ENCODE assay signal across 8 cellular contexts in genomic region chr10:99685232-99686041, GRCh38. TPM values are rescaled to one million over a fixed set of nuclear protein-coding genes. Genes with fewer than 3 reads are reported as not detected.
DNase-seq lines count a peak whose midpoint lies in the region; ATAC-seq and TF ChIP-seq lines count a peak whose summit lies in the region.

No MANE protein-coding gene starts in this region.

- no peak overlapping the region for H2BK120ac ChIP-seq in H9 (ENCODE audit: low read depth, low read length, poor library complexity, severe bottlenecking)

- peaks cover 0 to 23% (median 4%) of the 10 kb centered on the region in 5 donors for H3K36me3 Mint-ChIP-seq in naive thymus-derived CD4-positive, alpha-beta T cell
- peaks cover 0 to 1% (median 0%) of the 10 kb centered on the region in 3 experiments; a peak in 2 of 7 replicates for H3K36me3 Mint-ChIP-seq in H9 (ENCODE audit: insufficient read depth in 1 of 3, low read depth in 3 of 3)

- no peak overlapping the region for H3K23ac ChIP-seq in H9 (ENCODE audit: insufficient read length, low read depth, low read length)

- no peak for TF ChIP-seq CTCF in H9 (conservative IDR thresholded peaks at IDR 0.05)

- H3T11ph ChIP-seq in H9 (ENCODE audit: low read length): no peak overlapping the region

- no peak overlapping the region for H2BK20ac ChIP-seq in H9 (ENCODE audit: low read depth, low read length, poor library complexity, severe bottlenecking)

- H3K4me3 ChIP-seq in naive thymus-derived CD4-positive, alpha-beta T cell (ENCODE audit: low read length): no peak overlapping the region

- no peaks in the 10 kb centered on the region for H3K23me2 ChIP-seq in H9 (ENCODE audit: insufficient read length, low read depth, low read length, poor library complexity, severe bottlenecking)

- H3K4me2 ChIP-seq in H9 (ENCODE audit: insufficient read depth, insufficient read length, low read length): no peak overlapping the region

- no peak overlapping the region for H2AK5ac ChIP-seq in H9 (ENCODE audit: insufficient read length, low read length)

- H3K27ac Mint-ChIP-seq in naive thymus-derived CD4-positive, alpha-beta T cell: peak overlapping the region in 1 of 9 donors; percentile 23
- no peak overlapping the region for H3K27ac Mint-ChIP-seq in H9

- no peak overlapping the region for H2AFZ ChIP-seq in H9 (ENCODE audit: low read length)

- no peak overlapping the region for H4K5ac ChIP-seq in H9 (ENCODE audit: insufficient read length, low read depth, low read length)

- H2BK12ac ChIP-seq in H9 (ENCODE audit: insufficient read length, low read depth, low read length): no peak overlapping the region

- no peak overlapping the region for H3K18ac ChIP-seq in H9 (ENCODE audit: insufficient read length, low read depth, low read length)

- ATAC-seq in GM18907 (IDR thresholded peaks at IDR 0.05; ENCODE audit: unreplicated experiment) (peak; percentile 94), HG02943 (IDR thresholded peaks at IDR 0.05; ENCODE audit: low read depth, unreplicated experiment) (peak; percentile 85), GM18520 (IDR thresholded peaks at IDR 0.05; ENCODE audit: unreplicated experiment) (no peak), HG02970 (IDR thresholded peaks at IDR 0.05; ENCODE audit: low FRiP score, unreplicated experiment) (no peak), GM21526 (IDR thresholded peaks at IDR 0.05; ENCODE audit: low FRiP score, unreplicated experiment) (no peak)
- ATAC-seq in naive thymus-derived CD4-positive, alpha-beta T cell: peak; percentile 75

- POLR2A ChIA-PET in naive thymus-derived CD4-positive, alpha-beta T cell (lab: Charles Lee): no interaction called here

- no peaks in the 10 kb centered on the region for H3K79me2 ChIP-seq in H9 (ENCODE audit: insufficient read depth, low read length)

- no peaks in the 10 kb centered on the region for H4K20me1 ChIP-seq in H9 (ENCODE audit: control insufficient read depth, insufficient read depth, insufficient read length)

- peaks cover 0 to 5% (median 0%) of the 10 kb centered on the region in 3 experiments for H3K36me3 ChIP-seq in naive thymus-derived CD4-positive, alpha-beta T cell (ENCODE audit: control insufficient read depth in 2 of 3, insufficient read depth in 3 of 3, low read length in 3 of 3)

- no peak overlapping the region for H3K56ac ChIP-seq in H9 (ENCODE audit: insufficient read length, low read depth, low read length)

- no peak overlapping the region for H3K4ac ChIP-seq in H9 (ENCODE audit: low read depth, low read length)

- CTCF ChIA-PET in naive thymus-derived CD4-positive, alpha-beta T cell (lab: Charles Lee): no interaction called here

- no peak overlapping the region for H2BK15ac ChIP-seq in H9 (ENCODE audit: low read depth, low read length)

- H3K4me1 Mint-ChIP-seq in naive thymus-derived CD4-positive, alpha-beta T cell: peaks cover 0 to 6% (median 0%) of the 10 kb centered on the region in 7 donors
- no peaks in the 10 kb centered on the region for H3K4me1 Mint-ChIP-seq in H9

- no peak overlapping the region for H3K14ac ChIP-seq in H9 (ENCODE audit: insufficient read depth, low read length)

- no peak overlapping the region for H4K8ac ChIP-seq in H9 (replicated peaks; ENCODE audit: insufficient read length, low read depth, low read length)

- no peaks in the 10 kb centered on the region for H3K4me1 ChIP-seq in naive thymus-derived CD4-positive, alpha-beta T cell (ENCODE audit: control insufficient read depth in 2 of 2, insufficient read depth in 2 of 2, low read length in 2 of 2)
- H3K4me1 ChIP-seq in H9 (ENCODE audit: insufficient read depth, low read length): no peaks in the 10 kb centered on the region

- H3K27ac ChIP-seq in naive thymus-derived CD4-positive, alpha-beta T cell (ENCODE audit: low read depth, low read length): no peak overlapping the region
- H3K27ac ChIP-seq in H9 (ENCODE audit: insufficient read length, low read depth, low read length): no peak overlapping the region

- DNase-seq in SIG-M5 treated with dmso at 0.1 percent for 504 hours (lab: John Stamatoyannopoulos, UW; ENCODE audit: unreplicated experiment): peak; percentile 88
- no peak for DNase-seq in naive thymus-derived CD4-positive, alpha-beta T cell
- no peak for DNase-seq in H9

- no CpG with 5 or more reads among the region's 5 CpGs for WGBS in H9 (ENCODE audit: extremely low coverage, insufficient read length, low lambda C conversion rate)

- H3K79me1 ChIP-seq in H9 (ENCODE audit: insufficient read depth, low read depth, low read length, poor library complexity, severe bottlenecking): no peaks in the 10 kb centered on the region

- no peaks in the 10 kb centered on the region for H3K9me3 ChIP-seq in naive thymus-derived CD4-positive, alpha-beta T cell (ENCODE audit: control insufficient read depth in 2 of 3, low read length in 3 of 3)
- no peaks in the 10 kb centered on the region for H3K9me3 ChIP-seq in H9 (ENCODE audit: control insufficient read depth, low read depth, low read length)

- no peak overlapping the region for H2BK5ac ChIP-seq in H9 (ENCODE audit: insufficient read length, low read length)

- no peaks in the 10 kb centered on the region for H3K9me3 Mint-ChIP-seq in naive thymus-derived CD4-positive, alpha-beta T cell
- no peaks in the 10 kb centered on the region for H3K9me3 Mint-ChIP-seq in H9

- H3K27me3 ChIP-seq in naive thymus-derived CD4-positive, alpha-beta T cell (ENCODE audit: control insufficient read depth in 2 of 2, insufficient read depth in 2 of 2, low read length in 2 of 2): no peaks in the 10 kb centered on the region
- no peaks in the 10 kb centered on the region for H3K27me3 ChIP-seq in H9 (ENCODE audit: insufficient read depth, low read length)

- no peak overlapping the region for H3K9ac ChIP-seq in H9 (ENCODE audit: extremely low read depth, insufficient read length, low read length)

- H3K4me3 Mint-ChIP-seq in naive thymus-derived CD4-positive, alpha-beta T cell: no peak overlapping the region
- no peak overlapping the region for H3K4me3 Mint-ChIP-seq in H9

- no peak overlapping the region for H4K91ac ChIP-seq in H9 (ENCODE audit: insufficient read length, low read depth, low read length)

- intact Hi-C loops in naive thymus-derived CD4-positive, alpha-beta T cell (cut with micrococcal nuclease): no loop called here

- H3K27me3 Mint-ChIP-seq in naive thymus-derived CD4-positive, alpha-beta T cell: no peaks in the 10 kb centered on the region
- H3K27me3 Mint-ChIP-seq in H9 (ENCODE audit: low read depth): no peaks in the 10 kb centered on the region

RNA-seq across cellular contexts. Expression of gene ENTPD7, which starts 26.1 kb away (rescaled TPM):
- 1 to 10 TPM; 2.5 to 6.6 (median 3.4) TPM for total RNA-seq in naive thymus-derived CD4-positive, alpha-beta T cell
- 1 to 10 TPM in 1 of 2 donors, under 1 TPM in 1; 0.47 to 1.7 TPM for polyA plus RNA-seq in naive thymus-derived CD4-positive, alpha-beta T cell
- 14.4 and 14.5 TPM in 2 replicates for total RNA-seq in H9 (2021)

RNA-seq across cellular contexts. Expression of gene COX15, which starts 46.5 kb away (rescaled TPM):
- 10 to 100 TPM; 17.6 to 43.5 (median 32.9) TPM for total RNA-seq in naive thymus-derived CD4-positive, alpha-beta T cell
- polyA plus RNA-seq in naive thymus-derived CD4-positive, alpha-beta T cell: 10 to 100 TPM; 37.5 to 39.6 TPM
- 34.2 and 37.1 TPM in 2 replicates for total RNA-seq in H9 (2021)

RNA-seq across cellular contexts. Expression of gene CUTC, which starts 46.6 kb away (rescaled TPM):
- 10 to 100 TPM; 19.3 to 37.1 (median 25.0) TPM for total RNA-seq in naive thymus-derived CD4-positive, alpha-beta T cell
- 10 to 100 TPM; 74.3 to 75.1 TPM for polyA plus RNA-seq in naive thymus-derived CD4-positive, alpha-beta T cell
- total RNA-seq in H9 (2021): 21.6 and 23.4 TPM in 2 replicates

Comparison
In these comparisons a context has a peak if more than half of its experiments do, and no peak if none do; other contexts are left out.
1. ATAC-seq: peak in GM18907 (single experiment), HG02943 (single experiment) and naive thymus-derived CD4-positive, alpha-beta T cell (single experiment); none in GM18520 (single experiment), HG02970 (single experiment) and GM21526 (single experiment).